Comparison of ENCODE assay signal across 1 cellular context in genomic region chr17:81022371-81022729, GRCh38.
TF ChIP-seq lines count a peak whose summit lies in the region.

No MANE protein-coding gene starts in this region.

TF ChIP-seq in WTC11, 78 proteins besides CTCF, POLR2A, EP300 and RAD21 (continued from another document):
- TF ChIP-seq USF1 (CRISPR knock-in tag; IDR thresholded peaks at IDR 0.05), result no peak
- no peak for TF ChIP-seq SMAD3 (CRISPR knock-in tag; IDR thresholded peaks at IDR 0.05; ENCODE audit: borderline replicate concordance)
- TF ChIP-seq NFYB (CRISPR knock-in tag; conservative IDR thresholded peaks at IDR 0.05; ENCODE audit: low read depth), result no peak
- no peak for TF ChIP-seq ZNF423 (CRISPR knock-in tag; IDR thresholded peaks at IDR 0.05)
